Comparison of ENCODE assay signal across 13 cellular contexts in the genomic region with DNA sequence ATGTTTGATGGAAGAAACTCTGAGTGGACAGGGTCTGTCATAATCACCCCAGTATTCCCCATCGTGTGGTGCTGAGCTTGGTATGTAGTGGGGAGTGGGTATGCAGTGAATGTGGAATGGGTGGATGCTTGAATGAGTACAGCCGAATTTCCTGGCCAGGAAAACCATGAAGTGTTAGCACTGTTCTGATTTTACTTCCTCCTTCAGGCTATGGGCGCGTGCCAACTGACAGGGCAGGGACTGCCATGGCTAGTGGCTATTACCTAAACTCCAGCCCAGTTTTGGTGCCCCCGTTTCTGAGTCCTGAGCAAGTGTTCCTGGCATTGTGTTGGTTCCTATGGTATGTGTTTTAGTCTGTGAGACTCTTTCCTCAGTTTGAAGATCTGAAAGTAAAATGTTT. TPM values are rescaled to one million over a fixed set of nuclear protein-coding genes. Genes with fewer than 3 reads are reported as not detected.
DNase-seq lines count a peak whose midpoint lies in the region; ATAC-seq, FAIRE-seq and TF ChIP-seq lines count a peak whose summit lies in the region.
"Had no signal": no experiment of that assay in that cellular context is flagged by ENCODE, and none has a peak within 500 bp of the region (broad histone marks: within the 10 kb centered on the region; RNA-seq: fewer than 3 reads in every experiment).

No MANE protein-coding gene starts in this region.

- no peak overlapping the region for H3K9ac ChIP-seq in K562 (ENCODE audit: insufficient read depth in 1 of 2, low read depth in 2 of 2, low read length in 2 of 2)

- no peak overlapping the region for H3K4me3 Mint-ChIP-seq in activated T-cell treated with anti-CD3 and anti-CD28 coated beads, Interleukin-2, amount 50 U/mL, for 24 hours
- H3K4me3 Mint-ChIP-seq in stimulated activated effector memory CD8-positive, alpha-beta T cell treated with anti-CD3 and anti-CD28 coated beads, Interleukin-12 subunit alpha, Interleukin-12 subunit beta, amount 100 ng/mL, for 72 hours: no peak overlapping the region
- H3K4me3 Mint-ChIP-seq: natural killer cell had no signal

- no peaks in the 10 kb centered on the region for H3K9me3 ChIP-seq in K562 (replicated peaks; ENCODE audit: control insufficient read depth, insufficient read depth, low read depth, low read length)
- H3K9me3 ChIP-seq in lower lobe of right lung: no peaks in the 10 kb centered on the region
- no peaks in the 10 kb centered on the region for H3K9me3 ChIP-seq in stomach
- no peaks in the 10 kb centered on the region for H3K9me3 ChIP-seq in SJCRH30 (replicated peaks)
- H3K9me3 ChIP-seq: thoracic aorta had no signal

- H2AFZ ChIP-seq in K562 (ENCODE audit: low read depth, low read length): no peak overlapping the region

- H3K36me3 ChIP-seq in K562 (ENCODE audit: control insufficient read depth, insufficient read depth, low read length) (no peaks in the 10 kb centered on the region), lower lobe of right lung (no peaks in the 10 kb centered on the region), stomach (no peaks in the 10 kb centered on the region), SJCRH30 (no peaks in the 10 kb centered on the region)
- H3K36me3 ChIP-seq: thoracic aorta had no signal

- TF ChIP-seq POLR2A in K562 (conservative IDR thresholded peaks at IDR 0.05): no peak
- no peak for TF ChIP-seq POLR2A in stomach (IDR thresholded peaks at IDR 0.05)

- no peaks in the 10 kb centered on the region for H3K27me3 ChIP-seq in K562 (ENCODE audit: control insufficient read depth in 2 of 2, insufficient read depth in 2 of 2, low read length in 2 of 2)
- H3K27me3 ChIP-seq in lower lobe of right lung (ENCODE audit: low read depth): no peaks in the 10 kb centered on the region
- H3K27me3 ChIP-seq in stomach: no peaks in the 10 kb centered on the region
- no peaks in the 10 kb centered on the region for H3K27me3 ChIP-seq in SJCRH30

- POLR2A ChIA-PET in K562 (lab: Yijun Ruan, JAX): interaction anchor here (0.6 to 1.4 kb wide), 4 partner anchors 12 to 211 kb away, joined by 3 to 4 read pairs (median 3); no protein-coding TSS in a partner anchor

- TF ChIP-seq RAD21 in K562 (CRISPR knock-in tag; conservative IDR thresholded peaks at IDR 0.05 in 1 of 2, IDR thresholded peaks at IDR 0.05 in 1 of 2): no peak

- in situ Hi-C loops in K562 (cut with MboI): no loop called here

- peaks cover 69% of the 10 kb centered on the region for H3K79me2 ChIP-seq in K562 (ENCODE audit: control insufficient read depth, insufficient read depth, low read length)

- no peaks in the 10 kb centered on the region for H3K9me3 Mint-ChIP-seq in activated T-cell treated with anti-CD3 and anti-CD28 coated beads, Interleukin-2, amount 50 U/mL, for 24 hours
- H3K9me3 Mint-ChIP-seq in stimulated activated effector memory CD8-positive, alpha-beta T cell treated with anti-CD3 and anti-CD28 coated beads, Interleukin-12 subunit alpha, Interleukin-12 subunit beta, amount 100 ng/mL, for 72 hours: no peaks in the 10 kb centered on the region
- H3K9me3 Mint-ChIP-seq: natural killer cell had no signal

- H3K27me3 Mint-ChIP-seq in activated T-cell treated with anti-CD3 and anti-CD28 coated beads, Interleukin-2, amount 50 U/mL, for 24 hours: no peaks in the 10 kb centered on the region

- H3K27ac ChIP-seq in K562 (ENCODE audit: extremely low read depth, low read depth, low read length) (0 out of 3 replicates have a peak overlapping the region, but pooled peaks have one; percentile 8), lower lobe of right lung (no peak overlapping the region), stomach (peak overlapping the region; percentile 43 to 78 (median 51)), SJCRH30 (no peak overlapping the region)
- H3K27ac ChIP-seq: thoracic aorta had no signal

- H3K27ac Mint-ChIP-seq in activated T-cell treated with anti-CD3 and anti-CD28 coated beads, Interleukin-2, amount 50 U/mL, for 24 hours: peak overlapping the region; percentile 56
- no peak overlapping the region for H3K27ac Mint-ChIP-seq in stimulated activated effector memory CD8-positive, alpha-beta T cell treated with anti-CD3 and anti-CD28 coated beads, Interleukin-12 subunit alpha, Interleukin-12 subunit beta, amount 100 ng/mL, for 72 hours
- H3K27ac Mint-ChIP-seq: natural killer cell had no signal

- TF ChIP-seq CTCF in K562 (IDR thresholded peaks at IDR 0.05 in 2 of 3, conservative IDR thresholded peaks at IDR 0.05 in 1 of 3; ENCODE audit: insufficient read depth in 2 of 3, low read depth in 1 of 3, low read length in 3 of 3): no peak
- no peak for TF ChIP-seq CTCF in lower lobe of right lung (IDR thresholded peaks at IDR 0.05)
- TF ChIP-seq CTCF in stomach (IDR thresholded peaks at IDR 0.05): no peak

- no peaks in the 10 kb centered on the region for H4K20me1 ChIP-seq in K562 (replicated peaks; ENCODE audit: control insufficient read depth, insufficient read depth, low read length)

- 81% methylated on average over 5 of the region's 5 CpGs for WGBS in K562 (ENCODE audit: insufficient coverage, low coverage, missing lambda C conversion rate)
- 33 to 69% (median 44%) methylated on average over 5 of the region's 5 CpGs for WGBS in stomach, 5 donors

- H3K4me1 Mint-ChIP-seq in activated T-cell treated with anti-CD3 and anti-CD28 coated beads, Interleukin-2, amount 50 U/mL, for 24 hours (ENCODE audit: low read depth): peaks cover 83% of the 10 kb centered on the region
- peaks cover 44% of the 10 kb centered on the region for H3K4me1 Mint-ChIP-seq in stimulated activated effector memory CD8-positive, alpha-beta T cell treated with anti-CD3 and anti-CD28 coated beads, Interleukin-12 subunit alpha, Interleukin-12 subunit beta, amount 100 ng/mL, for 72 hours

- intact Hi-C loops in K562 (cut with micrococcal nuclease) (no loop called here), lower lobe of right lung (cut with DNase I) (no loop called here), stomach (cut with DNase I; ENCODE audit: low total_unique reads) (no loop called here)

- H3K36me3 Mint-ChIP-seq in activated T-cell treated with anti-CD3 and anti-CD28 coated beads, Interleukin-2, amount 50 U/mL, for 24 hours (ENCODE audit: low read depth): peaks cover 43% of the 10 kb centered on the region
- H3K36me3 Mint-ChIP-seq in stimulated activated effector memory CD8-positive, alpha-beta T cell treated with anti-CD3 and anti-CD28 coated beads, Interleukin-12 subunit alpha, Interleukin-12 subunit beta, amount 100 ng/mL, for 72 hours: peaks cover 5% of the 10 kb centered on the region
- H3K36me3 Mint-ChIP-seq: natural killer cell had no signal

- CTCF ChIA-PET in K562 (lab: Yijun Ruan, JAX; ENCODE audit: low intra/inter-chr PET ratio): no interaction called here

- no peak overlapping the region for H3K4me2 ChIP-seq in K562 (ENCODE audit: insufficient read depth, low read length)

- TF ChIP-seq EP300 in K562 (IDR thresholded peaks at IDR 0.05; ENCODE audit: low read length) (no peak), stomach (IDR thresholded peaks at IDR 0.05) (no peak)

- H3K4me3 ChIP-seq in K562 (no peak overlapping the region), lower lobe of right lung (no peak overlapping the region), stomach (no peak overlapping the region), SJCRH30 (no peak overlapping the region)
- H3K4me3 ChIP-seq: thoracic aorta had no signal

- no peak for ATAC-seq in K562
- ATAC-seq in lower lobe of right lung: peak; percentile 81 to 86
- ATAC-seq in GM19463 (IDR thresholded peaks at IDR 0.05; ENCODE audit: unreplicated experiment): no peak
- ATAC-seq in stimulated activated effector memory CD8-positive, alpha-beta T cell treated with anti-CD3 and anti-CD28 coated beads, Interleukin-12 subunit alpha, Interleukin-12 subunit beta, amount 100 ng/mL, for 72 hours: no peak

- no peaks in the 10 kb centered on the region for H3K9me1 ChIP-seq in K562 (ENCODE audit: control insufficient read depth, insufficient read depth, low read length)

- FAIRE-seq in K562 (lab: Jason Lieb, UNC): no peak

- BruUV-seq in K562 (replicated peaks; lab: Mats Ljungman, UMichigan): no TSS peak

- H3K4me1 ChIP-seq in K562 (replicated peaks in 1 of 2; ENCODE audit: control insufficient read depth in 2 of 2, insufficient read depth in 2 of 2, low read length in 2 of 2) (peaks cover 24 to 59% of the 10 kb centered on the region in 2 experiments), lower lobe of right lung (peaks cover 29% of the 10 kb centered on the region), stomach (peaks cover 27 to 51% (median 39%) of the 10 kb centered on the region in 4 donors), SJCRH30 (peaks cover 35% of the 10 kb centered on the region)

- DNase-seq in activated T-cell treated with anti-CD3 and anti-CD28 coated beads, Interleukin-2, amount 50 U/mL, for 24 hours: no peak
- DNase-seq in activated T-cell treated with anti-CD3 and anti-CD28 coated beads, Interleukin-2, amount 50 U/mL, for 1 hour: no peak
- DNase-seq in K562 (ENCODE audit: extremely low read depth in 1 of 4, low spot score in 3 of 4) (no peak), lower lobe of right lung (peak; percentile 79), stomach (peak; percentile 84), SJCRH30 (no peak)
- no peak for DNase-seq in stimulated activated effector memory CD8-positive, alpha-beta T cell treated with anti-CD3 and anti-CD28 coated beads, Interleukin-12 subunit alpha, Interleukin-12 subunit beta, amount 100 ng/mL, for 72 hours (ENCODE audit: low spot score in 2 of 2)
- DNase-seq: cortex of kidney, DMS 273 treated with DMSO at 0.1 percent for 48 hours, natural killer cell, NCI-H2081 had no signal

RNA-seq across cellular contexts. Expression of gene PRKCA, which starts 48.6 kb away (rescaled TPM):
- 104 and 117 TPM in 2 replicates for total RNA-seq in K562 (2011; cell fraction: chromatin; rRNA removed; ENCODE audit: low replicate concordance)
- 43.2 and 50.5 TPM in 2 replicates for total RNA-seq in K562 (2011; cell fraction: nucleolus; rRNA removed)
- total RNA-seq in K562 (2011; cell fraction: nucleoplasm; rRNA removed): 62.3 and 84.4 TPM in 2 replicates
- total RNA-seq in K562 (2014; rRNA removed): 9.5 and 11.3 TPM in 2 replicates
- total RNA-seq in K562 (2014; rRNA removed; fragmentation: Illumina TruSeq; extraction: Trizol): 17.8 and 20.1 TPM in 2 replicates
- total RNA-seq in K562 (2015; rRNA removed; fragmentation: Illumina TruSeq; extraction: Trizol): 17.8 and 20.9 TPM in 2 replicates
- total RNA-seq in K562 (2021): 30.4 and 33.0 TPM in 2 replicates
- 24.1 and 25.9 TPM in 2 replicates for polyA plus RNA-seq in K562 (2011; rRNA removed)
- polyA plus RNA-seq in K562 (2011; cell fraction: cytosol; rRNA removed): 12.7 and 19.8 TPM in 2 replicates
- polyA plus RNA-seq in K562 (2011; cell fraction: nucleus; rRNA removed): 19.9 and 25.4 TPM in 2 replicates
- 15.4 and 18.6 TPM in 2 replicates for polyA plus RNA-seq in K562 (2012)
- 18.1 and 19.5 TPM in 2 replicates for polyA plus RNA-seq in K562 (2014; fragmentation: Illumina TruSeq; extraction: Trizol)
- 1 to 10 TPM; 3.2 to 5.3 TPM for polyA plus RNA-seq in K562 (2014; fragmentation: Nextera tagmentation; extraction: Ambion mirVana)
- polyA plus RNA-seq in K562 (2014; rRNA removed): 11.6 and 12.5 TPM in 2 replicates
- 41.9 and 45.2 TPM in 2 replicates for polyA minus RNA-seq in K562 (2011; rRNA and poly(A)+ RNA removed)
- polyA minus RNA-seq in K562 (2011; cell fraction: cytosol; rRNA and poly(A)+ RNA removed): 20.5 and 22.4 TPM in 2 replicates
- 33.0 and 46.7 TPM in 2 replicates for polyA minus RNA-seq in K562 (2011; cell fraction: nucleus; rRNA and poly(A)+ RNA removed)
- total RNA-seq in lower lobe of right lung: 29.0 TPM
- 10 to 100 TPM; 11.6 to 41.1 (median 14.0) TPM for total RNA-seq in stomach
- 1 to 10 TPM; 2.1 to 4.6 (median 4.1) TPM for polyA plus RNA-seq in stomach
- 24.7 and 25.6 TPM in 2 replicates for total RNA-seq in SJCRH30 (2014; rRNA removed; shearing (Covaris generic))

Comparison
In these comparisons a context has a peak if more than half of its experiments do, and no peak if none do; other contexts are left out.
1. DNase-seq: peak in lower lobe of right lung (single experiment) and stomach (single experiment); none in activated T-cell treated with anti-CD3 and anti-CD28 coated beads, Interleukin-2, amount 50 U/mL, for 24 hours (single experiment), activated T-cell treated with anti-CD3 and anti-CD28 coated beads, Interleukin-2, amount 50 U/mL, for 1 hour (single experiment), K562 (0 of 4), stimulated activated effector memory CD8-positive, alpha-beta T cell treated with anti-CD3 and anti-CD28 coated beads, Interleukin-12 subunit alpha, Interleukin-12 subunit beta, amount 100 ng/mL, for 72 hours (0 of 2) and SJCRH30 (0 of 2).
2. ATAC-seq: peak in lower lobe of right lung (2 of 2); none in K562 (single experiment), GM19463 (single experiment) and stimulated activated effector memory CD8-positive, alpha-beta T cell treated with anti-CD3 and anti-CD28 coated beads, Interleukin-12 subunit alpha, Interleukin-12 subunit beta, amount 100 ng/mL, for 72 hours (single experiment).
3. H3K27ac ChIP-seq: peak in K562 (single experiment) and stomach (5 of 5); none in lower lobe of right lung (single experiment) and SJCRH30 (single experiment).